ENCODE assay signal across 19 cellular contexts in genomic region chr9:131817073-131817472, GRCh38.
"Had no signal": no experiment of that assay in that cellular context is flagged by ENCODE, and none has a peak within 500 bp of the region (broad histone marks: within the 10 kb centered on the region; RNA-seq: fewer than 3 reads in every experiment).

No MANE protein-coding gene starts in this region.

- H3K36me3 Mint-ChIP-seq: activated CD4-positive, alpha-beta memory T cell treated with anti-CD3 and anti-CD28 coated beads for 36 hours; activated naive CD4-positive, alpha-beta T cell treated with anti-CD3 and anti-CD28 coated beads, Interleukin-2, amount 10 ng/mL, durations not matched to agents 7 days and 5 days; activated naive CD8-positive, alpha-beta T cell treated with anti-CD3 and anti-CD28 coated beads for 36 hours had no signal

- H3K9me3 Mint-ChIP-seq: activated B cell treated with CpG ODN at 0.5 μM for 24 hours; activated CD4-positive, alpha-beta memory T cell treated with anti-CD3 and anti-CD28 coated beads for 36 hours; activated CD4-positive, alpha-beta T cell treated with anti-CD3 and anti-CD28 coated beads, Interleukin-2, amount 10 ng/mL, durations not matched to agents 7 days and 5 days; activated naive CD4-positive, alpha-beta T cell treated with anti-CD3 and anti-CD28 coated beads, Interleukin-2, amount 10 ng/mL, durations not matched to agents 7 days and 5 days; activated naive CD8-positive, alpha-beta T cell treated with anti-CD3 and anti-CD28 coated beads for 36 hours; activated T-cell treated with anti-CD3 and anti-CD28 coated beads, Interleukin-2, amount 50 U/mL, for 72 hours; activated T-helper 2 cell treated with anti-CD3 and anti-CD28 coated beads, Interferon-gamma antibody, Interleukin-2, Interleukin-4, amounts not matched to agents 10 μg/mL and 5 μg/mL and 100 μg/mL, durations not matched to agents 14 hours and 24 hours and 36 hours had no signal

- ATAC-seq: activated T-cell treated with anti-CD3 and anti-CD28 coated beads, Interleukin-2, amount 50 U/mL, for 72 hours; T-helper 17 cell had no signal

- H3K36me3 ChIP-seq: brain microvascular endothelial cell, cardiac muscle cell, MG63 had no signal

- H3K27me3 ChIP-seq: cardiac muscle cell, MG63 had no signal

- H3K27ac Mint-ChIP-seq: activated B cell treated with CpG ODN at 0.5 μM for 24 hours; activated CD4-positive, alpha-beta memory T cell treated with anti-CD3 and anti-CD28 coated beads for 36 hours; activated CD4-positive, alpha-beta T cell treated with anti-CD3 and anti-CD28 coated beads, Interleukin-2, amount 10 ng/mL, durations not matched to agents 7 days and 5 days; activated naive CD4-positive, alpha-beta T cell treated with anti-CD3 and anti-CD28 coated beads, Interleukin-2, amount 10 ng/mL, durations not matched to agents 7 days and 5 days; activated naive CD8-positive, alpha-beta T cell treated with anti-CD3 and anti-CD28 coated beads for 36 hours; activated T-cell treated with anti-CD3 and anti-CD28 coated beads, Interleukin-2, amount 50 U/mL, for 72 hours; activated T-helper 2 cell treated with anti-CD3 and anti-CD28 coated beads, Interferon-gamma antibody, Interleukin-2, Interleukin-4, amounts not matched to agents 10 μg/mL and 5 μg/mL and 100 μg/mL, durations not matched to agents 14 hours and 24 hours and 36 hours; T-helper 17 cell had no signal

- H3K4me3 Mint-ChIP-seq: activated B cell treated with CpG ODN at 0.5 μM for 24 hours; activated CD4-positive, alpha-beta memory T cell treated with anti-CD3 and anti-CD28 coated beads for 36 hours; activated CD4-positive, alpha-beta T cell treated with anti-CD3 and anti-CD28 coated beads, Interleukin-2, amount 10 ng/mL, durations not matched to agents 7 days and 5 days; activated naive CD4-positive, alpha-beta T cell treated with anti-CD3 and anti-CD28 coated beads, Interleukin-2, amount 10 ng/mL, durations not matched to agents 7 days and 5 days; activated naive CD8-positive, alpha-beta T cell treated with anti-CD3 and anti-CD28 coated beads for 36 hours; activated T-cell treated with anti-CD3 and anti-CD28 coated beads, Interleukin-2, amount 50 U/mL, for 72 hours; T-helper 17 cell had no signal

- H3K27ac ChIP-seq: brain microvascular endothelial cell, cardiac muscle cell had no signal

- H3K4me3 ChIP-seq: cardiac muscle cell, MG63 had no signal

- DNase-seq: activated B cell treated with CpG ODN at 0.5 μM for 24 hours; activated CD4-positive, alpha-beta memory T cell treated with anti-CD3 and anti-CD28 coated beads for 36 hours; activated CD4-positive, alpha-beta T cell treated with anti-CD3 and anti-CD28 coated beads, Interleukin-2, amount 10 ng/mL, durations not matched to agents 7 days and 5 days; activated CD8-positive, alpha-beta memory T cell treated with anti-CD3 and anti-CD28 coated beads for 24 hours; activated gamma-delta T cell treated with Interleukin-2 at 50 U/mL for 16 hours; activated naive CD4-positive, alpha-beta T cell treated with anti-CD3 and anti-CD28 coated beads, Interleukin-2, amount 10 ng/mL, durations not matched to agents 7 days and 5 days; activated naive CD8-positive, alpha-beta T cell treated with anti-CD3 and anti-CD28 coated beads for 36 hours; activated T-cell treated with anti-CD3 and anti-CD28 coated beads for 4 hours; activated T-cell treated with anti-CD3 and anti-CD28 coated beads, Interleukin-2, amount 50 U/mL, for 72 hours; brain microvascular endothelial cell; MG63; MV-4-11; NCI-H510A; NCI-H526 treated with DMSO at 0.1 percent for 48 hours; SIG-M5; T-helper 17 cell; T-helper 9 cell had no signal

- H3K4me1 Mint-ChIP-seq: activated B cell treated with CpG ODN at 0.5 μM for 24 hours; activated CD4-positive, alpha-beta T cell treated with anti-CD3 and anti-CD28 coated beads, Interleukin-2, amount 10 ng/mL, durations not matched to agents 7 days and 5 days; activated naive CD4-positive, alpha-beta T cell treated with anti-CD3 and anti-CD28 coated beads, Interleukin-2, amount 10 ng/mL, durations not matched to agents 7 days and 5 days; activated naive CD8-positive, alpha-beta T cell treated with anti-CD3 and anti-CD28 coated beads for 36 hours had no signal

- H3K9me3 ChIP-seq: MG63 had no signal
